In genomic region chr11:106022795-106023275, GRCh38 we compare ENCODE assay signal across 8 cellular contexts. TPM values are rescaled to one million over a fixed set of nuclear protein-coding genes. Genes with fewer than 3 reads are reported as not detected.
DNase-seq lines count a peak whose midpoint lies in the region; ATAC-seq and TF ChIP-seq lines count a peak whose summit lies in the region.

No MANE protein-coding gene starts in this region.

- H3K79me2 ChIP-seq in GM23248 (ENCODE audit: insufficient read depth), result peaks cover 42% of the 10 kb centered on the region

- peak overlapping the region; percentile 68 for H3K9ac ChIP-seq in GM23248

- no peak for DNase-seq in GM23248
- no peak for DNase-seq in foreskin fibroblast
- no peak for DNase-seq in skeletal muscle cell (ENCODE audit: low read depth)
- DNase-seq in foreskin melanocyte, result no peak
- no peak for DNase-seq in ureter (ENCODE audit: low spot score)

- H3K9me3 ChIP-seq in GM23248 (ENCODE audit: low read depth), result no peaks in the 10 kb centered on the region

- no peaks in the 10 kb centered on the region for H3K36me3 ChIP-seq in GM23248 (ENCODE audit: low read depth)

- H3K27ac ChIP-seq in GM23248, result peak overlapping the region; percentile 42; the same call in 1 of the 2 replicates

- no peaks in the 10 kb centered on the region for H3K9me2 ChIP-seq in GM23248 (ENCODE audit: insufficient read depth)

- 54 to 62% methylated on average over 7 of the region's 7 CpGs for WGBS in GM23248 (ENCODE audit: low coverage in 1 of 2, low lambda C conversion rate in 2 of 2, missing lambda C conversion rate in 2 of 2), 2 experiments

- in situ Hi-C loops in GM23248 (cut with MboI), result no loop called here

- peaks cover 9% of the 10 kb centered on the region for H3K4me1 ChIP-seq in GM23248 (ENCODE audit: insufficient read depth)

- H3K27me3 ChIP-seq in GM23248 (replicated peaks; ENCODE audit: insufficient read depth), result no peaks in the 10 kb centered on the region

- TF ChIP-seq CTCF in WI38 (IDR thresholded peaks at IDR 0.05; ENCODE audit: low read depth, low read length) (no peak), foreskin fibroblast (IDR thresholded peaks at IDR 0.05; ENCODE audit: low read depth, low read length) (no peak)

- ATAC-seq in GM21360 (IDR thresholded peaks at IDR 0.05; ENCODE audit: unreplicated experiment), result no peak
- ATAC-seq in HG03457 (IDR thresholded peaks at IDR 0.05; ENCODE audit: unreplicated experiment), result no peak

- peak overlapping the region; percentile 98 for H3K4me2 ChIP-seq in GM23248 (ENCODE audit: unreplicated experiment)

- H2AFZ ChIP-seq in GM23248, result peak overlapping the region; percentile 100

- H3F3A ChIP-seq in GM23248 (ENCODE audit: insufficient read depth), result no peaks in the 10 kb centered on the region

- peak overlapping the region; percentile 94 for H3K4me3 ChIP-seq in GM23248
- H3K4me3 ChIP-seq in WI38 (ENCODE audit: low read depth, low read length), result peak overlapping the region; percentile 91
- H3K4me3 ChIP-seq in foreskin fibroblast (ENCODE audit: low read depth in 1 of 2, low read length in 2 of 2), result peak overlapping the region; percentile 63 to 70
- peak overlapping the region; percentile 88 for H3K4me3 ChIP-seq in skeletal muscle cell (ENCODE audit: low read depth, low read length)

- H4K20me1 ChIP-seq in GM23248 (ENCODE audit: insufficient read depth), result no peaks in the 10 kb centered on the region

RNA-seq across cellular contexts. Expression of gene MSANTD4, which starts 0.8 kb away (rescaled TPM):
- total RNA-seq in GM23248 (2014; rRNA removed; shearing (Covaris generic)), result 22.6 TPM in 2 replicates
- 9.1 and 9.8 TPM in 2 replicates for polyA plus RNA-seq in GM23248 (2016; fragmentation: Nextera tagmentation; extraction: Ambion mirVana)
- 21.0 TPM for total RNA-seq in ureter

RNA-seq across cellular contexts. Expression of gene KBTBD3, which starts 54.3 kb away (rescaled TPM):
- 1.3 and 3.6 TPM in 2 replicates for total RNA-seq in GM23248 (2014; rRNA removed; shearing (Covaris generic))
- polyA plus RNA-seq in GM23248 (2016; fragmentation: Nextera tagmentation; extraction: Ambion mirVana), result 6.6 and 7.7 TPM in 2 replicates
- 13.2 TPM for total RNA-seq in ureter

RNA-seq across cellular contexts. Expression of gene AASDHPPT, which starts 54.6 kb away (rescaled TPM):
- 45.9 and 70.1 TPM in 2 replicates for total RNA-seq in GM23248 (2014; rRNA removed; shearing (Covaris generic))
- 48.7 and 49.5 TPM in 2 replicates for polyA plus RNA-seq in GM23248 (2016; fragmentation: Nextera tagmentation; extraction: Ambion mirVana)
- total RNA-seq in ureter, result 29.7 TPM
